In the genomic region with DNA sequence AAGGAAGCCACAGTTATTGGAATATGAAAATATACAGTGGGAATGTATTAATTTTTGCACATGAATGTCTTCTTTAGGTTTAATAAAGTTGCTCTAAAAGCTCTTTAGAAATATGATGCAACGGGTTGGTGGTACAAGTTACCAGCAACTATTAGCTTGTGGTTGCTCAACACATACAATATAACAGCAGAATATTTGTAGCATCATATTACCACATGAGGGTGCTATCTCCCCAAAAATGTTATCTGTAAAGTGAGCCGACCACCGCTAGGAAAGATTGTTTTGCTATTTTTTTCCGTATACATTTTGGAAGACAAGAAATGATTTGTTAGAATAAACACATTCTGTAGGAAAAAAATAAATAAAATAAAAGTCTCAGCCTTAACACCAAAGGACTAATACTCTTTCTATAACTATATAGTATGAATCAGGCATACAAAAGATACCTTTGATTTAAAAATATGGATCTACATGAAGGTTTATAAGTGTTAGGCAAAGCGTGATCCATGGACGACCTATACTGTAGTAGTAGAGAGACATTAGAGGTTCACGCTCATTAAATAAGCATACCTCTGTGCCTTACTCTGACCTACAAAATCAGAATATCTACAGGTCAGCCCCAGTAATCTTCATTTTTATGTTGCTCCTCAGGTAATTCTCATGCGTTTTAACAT, we compare ENCODE assay signal across 8 cellular contexts.
DNase-seq lines count a peak whose midpoint lies in the region; ATAC-seq and TF ChIP-seq lines count a peak whose summit lies in the region.

No MANE protein-coding gene starts in this region.

- H3K27ac ChIP-seq in heart right ventricle (no peak overlapping the region), mammary epithelial cell (ENCODE audit: insufficient read depth, low read depth, low read length) (no peak overlapping the region)

- CTCF ChIA-PET in mammary epithelial cell (lab: Charles Lee; ENCODE audit: low non-redundant PET) = interaction anchor here (0.6 to 0.9 kb wide), 4 partner anchors 9 to 349 kb away, joined by 3 to 8 read pairs (median 4); no protein-coding TSS in a partner anchor

- H3K79me2 ChIP-seq in mammary epithelial cell (ENCODE audit: insufficient read depth, low read length) = no peaks in the 10 kb centered on the region

- no peaks in the 10 kb centered on the region for H4K20me1 ChIP-seq in mammary epithelial cell (ENCODE audit: insufficient read depth, low read length)

- TF ChIP-seq CTCF in heart right ventricle (IDR thresholded peaks at IDR 0.05) (peak; percentile 8 to 61 (median 52)), mammary epithelial cell (conservative IDR thresholded peaks at IDR 0.05 in 1 of 2, IDR thresholded peaks at IDR 0.05 in 1 of 2; ENCODE audit: extremely low read depth in 1 of 2, insufficient read depth in 1 of 2, low read depth in 1 of 2, low read length in 2 of 2) (peak; percentile 56 to 62)

- no peak overlapping the region for H3K9ac ChIP-seq in mammary epithelial cell (ENCODE audit: insufficient read depth, low read length)

- intact Hi-C loops in heart right ventricle (cut with DNase I) (loop anchor here in 6 of 10 donors (5.0 to 10.0 kb wide), 3 partner anchors 1173 to 1181 kb away; no protein-coding TSS in a partner anchor), cardiac septum (cut with DNase I) (loop anchor here (5.0 kb wide), 1 partner anchor 1178 kb away; no protein-coding TSS in a partner anchor), mammary epithelial cell (cut with micrococcal nuclease) (loop anchor here (1.0 to 10.0 kb wide), 6 partner anchors 141 to 1177 kb away; no protein-coding TSS in a partner anchor), posterior cingulate gyrus (cut with DNase I) (loop anchor here (2.0 kb wide), 1 partner anchor 1177 kb away; no protein-coding TSS in a partner anchor)

- dilution Hi-C loops in mammary epithelial cell (cut with HindIII; ENCODE audit: low sequenced_read_pairs) = no loop called here

- H3K36me3 ChIP-seq in heart right ventricle (no peaks in the 10 kb centered on the region), mammary epithelial cell (ENCODE audit: insufficient read depth, low read length) (no peaks in the 10 kb centered on the region)

- DNase-seq in heart right ventricle = no peak
- DNase-seq in cardiac septum (ENCODE audit: low spot score) = no peak
- peak; percentile 36 for DNase-seq in NCI-H446 treated with DMSO at 0.1 percent for 48 hours (lab: John Stamatoyannopoulos, UW)
- DNase-seq in mammary epithelial cell = peak; percentile 39
- peak; percentile 65 to 73 for DNase-seq in lung microvascular endothelial cell (ENCODE audit: low read depth in 2 of 2)
- DNase-seq in activated CD4-positive, CD25-positive, alpha-beta regulatory T cell treated with anti-CD3 and anti-CD28 coated beads, Interleukin-2, amount 50 U/mL, for 72 hours = no peak
- no peak for DNase-seq in posterior cingulate gyrus

- peaks cover 0 to 3% (median 0%) of the 10 kb centered on the region in 9 donors for H3K4me1 ChIP-seq in heart right ventricle
- no peaks in the 10 kb centered on the region for H3K4me1 ChIP-seq in mammary epithelial cell (ENCODE audit: insufficient read depth, low read length)

- H3K27me3 ChIP-seq in heart right ventricle = peaks cover 0 to 10% (median 0%) of the 10 kb centered on the region in 7 donors
- no peaks in the 10 kb centered on the region for H3K27me3 ChIP-seq in mammary epithelial cell (ENCODE audit: insufficient read depth, low read length)

- WGBS in heart right ventricle, 2 donors = 31 to 35% methylated on average over 8 of the region's 8 CpGs
- WGBS in mammary epithelial cell (ENCODE audit: low coverage, missing lambda C conversion rate) = 25% methylated on average over 8 of the region's 8 CpGs

- H3K9me3 ChIP-seq in heart right ventricle = no peaks in the 10 kb centered on the region
- H3K9me3 ChIP-seq in mammary epithelial cell (replicated peaks; ENCODE audit: insufficient read depth, low read length) = no peaks in the 10 kb centered on the region

- in situ Hi-C loops in mammary epithelial cell (cut with MboI; ENCODE audit: low sequenced_read_pairs in 2 of 2) = loop anchor here (10.0 to 25.0 kb wide), 3 partner anchors 603 to 1181 kb away; no protein-coding TSS in a partner anchor

- H3K4me3 ChIP-seq in heart right ventricle = no peak overlapping the region
- H3K4me3 ChIP-seq in mammary epithelial cell (replicated peaks in 1 of 3; ENCODE audit: insufficient read depth in 1 of 3, low read depth in 2 of 3, low read length in 3 of 3) = no peak overlapping the region

- peak overlapping the region; percentile 28 for H3K4me2 ChIP-seq in mammary epithelial cell (ENCODE audit: insufficient read depth, low read depth, low read length)

- no peak overlapping the region for H2AFZ ChIP-seq in mammary epithelial cell (ENCODE audit: low read depth, low read length)

- no TSS peak for BruUV-seq in mammary epithelial cell (replicated peaks; lab: Mats Ljungman, UMichigan)

- ATAC-seq in heart right ventricle (peak in 1 of 8 donors; percentile 48), HG03175 (IDR thresholded peaks at IDR 0.05; ENCODE audit: unreplicated experiment) (peak; percentile 78)

Comparison
In these comparisons a context has a peak if more than half of its experiments do, and no peak if none do; other contexts are left out.
1. DNase-seq: peak in NCI-H446 treated with DMSO at 0.1 percent for 48 hours (single experiment), mammary epithelial cell (single experiment) and lung microvascular endothelial cell (2 of 2); none in heart right ventricle (0 of 2), cardiac septum (single experiment), activated CD4-positive, CD25-positive, alpha-beta regulatory T cell treated with anti-CD3 and anti-CD28 coated beads, Interleukin-2, amount 50 U/mL, for 72 hours (single experiment) and posterior cingulate gyrus (0 of 10).